1 cellular context compared by ENCODE assay signal in genomic region chr9:89310486-89311345, GRCh38.
A peak's percentile ranks its signal among the peaks of the same experiment; 100 is the strongest.
TF ChIP-seq lines count a peak whose summit lies in the region.

CKS2 (plus strand) TSS chr9:89311195; CDS start chr9:89311293, 98 bp downstream.

TF ChIP-seq in K562, 482 proteins besides CTCF, POLR2A, EP300 and RAD21 (continued from another document and continues in another):
- no peak for TF ChIP-seq PBX2 (CRISPR knock-in tag; IDR thresholded peaks at IDR 0.05; ENCODE audit: low read depth)
- no peak for TF ChIP-seq PBX2 (tag; conservative IDR thresholded peaks at IDR 0.05; ENCODE audit: low read depth)
- TF ChIP-seq SMAD1 (IDR thresholded peaks at IDR 0.05; ENCODE audit: low read depth, low read length, partially characterized antibody): peak; percentile 89
- TF ChIP-seq AFF1 (IDR thresholded peaks at IDR 0.05; ENCODE audit: low read depth in 1 of 2, partially characterized antibody in 2 of 2): peak in 1 of 2 experiments; percentile 32
- no peak for TF ChIP-seq ILF3 (IDR thresholded peaks at IDR 0.05; ENCODE audit: borderline replicate concordance)
- TF ChIP-seq SAP30 (IDR thresholded peaks at IDR 0.05; ENCODE audit: borderline replicate concordance, insufficient read depth, low read depth, low read length, poor library complexity, severe bottlenecking): peak; percentile 53
- peak; percentile 98 for TF ChIP-seq MYBL2 (IDR thresholded peaks at IDR 0.05; ENCODE audit: low read depth)
- peak; percentile 91; the same call in 1 of the 2 replicates for TF ChIP-seq MYBL2 (CRISPR knock-in tag; IDR thresholded peaks at IDR 0.05; ENCODE audit: borderline replicate concordance)
- TF ChIP-seq FOXP1 (CRISPR knock-in tag; IDR thresholded peaks at IDR 0.05): peak; percentile 25; the same call in 1 of the 2 replicates
- no peak for TF ChIP-seq ZNF143 (CRISPR knock-in tag; IDR thresholded peaks at IDR 0.05)
- TF ChIP-seq MEF2A (IDR thresholded peaks at IDR 0.05; ENCODE audit: control insufficient read depth, low read depth, low read length): no peak
- TF ChIP-seq ZNF830 (CRISPR knock-in tag; IDR thresholded peaks at IDR 0.05): no peak
- TF ChIP-seq SIN3A (IDR thresholded peaks at IDR 0.05; ENCODE audit: borderline replicate concordance in 2 of 2, control insufficient read depth in 1 of 2, low read depth in 2 of 2, low read length in 2 of 2): peak; percentile 76 to 80; a peak in 3 of 4 replicates
- TF ChIP-seq RBFOX2 (IDR thresholded peaks at IDR 0.05; ENCODE audit: low read depth, low read length): peak; percentile 98
- TF ChIP-seq ZBTB17 (CRISPR knock-in tag; IDR thresholded peaks at IDR 0.05): peak; percentile 38; the same call in 1 of the 2 replicates
- peak in 1 of 2 experiments; percentile 63; a peak in 1 of 4 replicates for TF ChIP-seq MLLT1 (IDR thresholded peaks at IDR 0.05)
- TF ChIP-seq NONO (IDR thresholded peaks at IDR 0.05; ENCODE audit: low read depth in 2 of 2, low read length in 1 of 2): no peak
- no peak for TF ChIP-seq NCOA6 (IDR thresholded peaks at IDR 0.05)
- TF ChIP-seq ZNF707 (CRISPR knock-in tag; conservative IDR thresholded peaks at IDR 0.05): no peak
- TF ChIP-seq SREBF1 (IDR thresholded peaks at IDR 0.05; ENCODE audit: borderline replicate concordance, low read depth, low read length): peak; percentile 67; the same call in 1 of the 2 replicates
- TF ChIP-seq ZFP1 (CRISPR knock-in tag; IDR thresholded peaks at IDR 0.05): no peak
- TF ChIP-seq IRF1 (CRISPR knock-in tag; IDR thresholded peaks at IDR 0.05; ENCODE audit: borderline replicate concordance): no peak
- peak; percentile 59 for TF ChIP-seq USF2 (CRISPR knock-in tag; IDR thresholded peaks at IDR 0.05)
- no peak for TF ChIP-seq ZC3H11A (IDR thresholded peaks at IDR 0.05; ENCODE audit: low read depth, low read length)
- no peak for TF ChIP-seq KDM4B (IDR thresholded peaks at IDR 0.05; ENCODE audit: borderline replicate concordance in 2 of 2, low read depth in 1 of 2)
- TF ChIP-seq ELF2 (CRISPR knock-in tag; IDR thresholded peaks at IDR 0.05): peak; percentile 80
- TF ChIP-seq KDM1A (IDR thresholded peaks at IDR 0.05): no peak
- TF ChIP-seq ZNF318 (IDR thresholded peaks at IDR 0.05; ENCODE audit: borderline replicate concordance in 1 of 2, low read depth in 1 of 2): no peak
- peak; percentile 94 for TF ChIP-seq PRPF4 (IDR thresholded peaks at IDR 0.05; ENCODE audit: insufficient read depth, low read depth, low read length, poor library complexity, severe bottlenecking)
- no peak for TF ChIP-seq NFXL1 (CRISPR knock-in tag; IDR thresholded peaks at IDR 0.05)
- TF ChIP-seq TAF7 (tag; IDR thresholded peaks at IDR 0.05): peak; percentile 67; the same call in 1 of the 2 replicates
- TF ChIP-seq CREB3L1 (IDR thresholded peaks at IDR 0.05; ENCODE audit: borderline replicate concordance, low read depth): 0 out of 2 replicates have a peak, but pooled peaks have one; percentile 59
- TF ChIP-seq TAF9B (IDR thresholded peaks at IDR 0.05; ENCODE audit: partially characterized antibody): peak; percentile 71
- peak; percentile 93 for TF ChIP-seq FOXM1 (IDR thresholded peaks at IDR 0.05; ENCODE audit: low read depth)
- TF ChIP-seq FOXM1 (CRISPR knock-in tag; IDR thresholded peaks at IDR 0.05; ENCODE audit: low read depth): no peak
- TF ChIP-seq HDAC8 (tag; IDR thresholded peaks at IDR 0.05): no peak; the same call in 1 of the 2 replicates
- TF ChIP-seq LCOR (CRISPR knock-in tag; IDR thresholded peaks at IDR 0.05): peak; percentile 55; the same call in 1 of the 2 replicates
- peak in 1 of 2 experiments; percentile 68; a peak in 2 of 4 replicates for TF ChIP-seq HDAC1 (IDR thresholded peaks at IDR 0.05)
- TF ChIP-seq POLR2G (IDR thresholded peaks at IDR 0.05; ENCODE audit: low read depth, low read length): peak; percentile 99
- TF ChIP-seq ZBTB7A (IDR thresholded peaks at IDR 0.05; ENCODE audit: borderline replicate concordance, control insufficient read depth, low read depth, low read length): peak; percentile 43; the same call in 1 of the 2 replicates
- TF ChIP-seq POLR2B (IDR thresholded peaks at IDR 0.05; ENCODE audit: low read depth, partially characterized antibody): peak; percentile 94
